ENCODE assay signal across 1 cellular context in genomic region chr17:28996554-28997096, GRCh38.
TF ChIP-seq lines count a peak whose summit lies in the region.

No MANE protein-coding gene starts in this region.

TF ChIP-seq in SK-N-SH treated with all-trans-retinoic acid at 6 μM for 48 hours, 23 proteins besides CTCF, POLR2A, EP300 and RAD21 (continued from another document):
- no peak for TF ChIP-seq CREB5 (CRISPR knock-in tag; IDR thresholded peaks at IDR 0.05; ENCODE audit: low read depth)
- no peak for TF ChIP-seq ZC3H10 (CRISPR knock-in tag; IDR thresholded peaks at IDR 0.05)
- no peak for TF ChIP-seq RARB (CRISPR knock-in tag; IDR thresholded peaks at IDR 0.05)
